ENCODE assay signal across 1 cellular context in the genomic region with DNA sequence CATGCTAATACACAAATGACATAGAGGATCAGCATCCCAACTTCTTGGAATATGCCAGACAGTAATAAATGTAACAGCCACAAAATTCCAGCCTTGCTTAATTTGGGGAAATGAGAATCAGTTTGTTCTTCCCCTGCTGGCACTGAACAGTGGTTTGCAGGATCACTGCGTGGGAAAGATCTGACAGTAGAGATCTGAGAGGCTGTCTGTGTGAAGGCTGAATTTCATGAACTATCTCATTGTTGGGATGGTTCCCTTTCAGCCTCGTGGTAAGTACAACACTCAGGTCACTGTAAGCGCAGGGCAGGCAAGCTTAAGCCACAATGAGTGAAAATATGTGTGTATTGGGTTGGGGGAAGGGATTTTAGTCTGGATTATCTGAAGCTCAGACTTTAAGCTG.
TF ChIP-seq lines count a peak whose summit lies in the region.

No MANE protein-coding gene starts in this region.

TF ChIP-seq in H1, 55 proteins besides CTCF, POLR2A, EP300 and RAD21:
- TF ChIP-seq TCF12 (IDR thresholded peaks at IDR 0.05; ENCODE audit: low read depth, low read length) (no peak), SIX5 (IDR thresholded peaks at IDR 0.05; ENCODE audit: low read depth, low read length) (no peak), EGR1 (IDR thresholded peaks at IDR 0.05; ENCODE audit: borderline replicate concordance, low read depth, low read length) (no peak), GABPA (IDR thresholded peaks at IDR 0.05; ENCODE audit: borderline replicate concordance, insufficient read depth, low read length) (no peak), TBP (IDR thresholded peaks at IDR 0.05; ENCODE audit: low read depth, low read length) (no peak), CBX5 (IDR thresholded peaks at IDR 0.05; ENCODE audit: low read depth, low read length) (no peak), CREB1 (IDR thresholded peaks at IDR 0.05) (no peak)
- TF ChIP-seq, protein P1, sequence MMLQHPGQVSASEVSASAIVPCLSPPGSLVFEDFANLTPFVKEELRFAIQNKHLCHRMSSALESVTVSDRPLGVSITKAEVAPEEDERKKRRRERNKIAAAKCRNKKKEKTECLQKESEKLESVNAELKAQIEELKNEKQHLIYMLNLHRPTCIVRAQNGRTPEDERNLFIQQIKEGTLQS (IDR thresholded peaks at IDR 0.05; ENCODE audit: insufficient read depth, low read depth, low read length) = no peak
